In genomic region chr20:58466729-58467571, GRCh38 we compare ENCODE assay signal across 1 cellular context.
A peak's percentile ranks its signal among the peaks of the same experiment; 100 is the strongest.
TF ChIP-seq lines count a peak whose summit lies in the region.

No MANE protein-coding gene starts in this region.

TF ChIP-seq in H1, 55 proteins besides CTCF, POLR2A, EP300 and RAD21:
- TF ChIP-seq ATF3 (IDR thresholded peaks at IDR 0.05; ENCODE audit: insufficient read depth, low read depth, low read length) = no peak
- TF ChIP-seq KDM1A (IDR thresholded peaks at IDR 0.05; ENCODE audit: borderline replicate concordance, low read length) = peak; percentile 59; the same call in 1 of the 2 replicates
- TF ChIP-seq POLR2AphosphoS5 (IDR thresholded peaks at IDR 0.05; ENCODE audit: low read depth, low read length) = no peak
